Comparison of ENCODE assay signal across 1 cellular context in genomic region chr10:24466616-24466949, GRCh38.
TF ChIP-seq lines count a peak whose summit lies in the region.

No MANE protein-coding gene starts in this region.

TF ChIP-seq in K562, 482 proteins besides CTCF, POLR2A, EP300 and RAD21 (continued from another document):
- no peak for TF ChIP-seq TAF15 (IDR thresholded peaks at IDR 0.05; ENCODE audit: low read depth, low read length)
- no peak for TF ChIP-seq ZNF133 (CRISPR knock-in tag; IDR thresholded peaks at IDR 0.05)
- no peak for TF ChIP-seq ZBTB12 (CRISPR knock-in tag; IDR thresholded peaks at IDR 0.05)
- TF ChIP-seq SNIP1 (IDR thresholded peaks at IDR 0.05; ENCODE audit: low read depth): no peak
- no peak for TF ChIP-seq KLF1 (tag; IDR thresholded peaks at IDR 0.05)
- TF ChIP-seq HCFC1 (IDR thresholded peaks at IDR 0.05; ENCODE audit: low read depth, low read length): no peak
- TF ChIP-seq ZNF384 (IDR thresholded peaks at IDR 0.05; ENCODE audit: low read depth, low read length): no peak
- TF ChIP-seq CSDE1 (IDR thresholded peaks at IDR 0.05): no peak
- no peak for TF ChIP-seq HDAC6 (IDR thresholded peaks at IDR 0.05; ENCODE audit: low read depth, low read length)
- no peak for TF ChIP-seq WHSC1 (IDR thresholded peaks at IDR 0.05; ENCODE audit: low read length)
- no peak for TF ChIP-seq SNAPC5 (CRISPR knock-in tag; IDR thresholded peaks at IDR 0.05)
- no peak for TF ChIP-seq NR2C1 (IDR thresholded peaks at IDR 0.05)
- TF ChIP-seq NR2C1 (tag; IDR thresholded peaks at IDR 0.05): no peak
- TF ChIP-seq ZBTB17 (CRISPR knock-in tag; IDR thresholded peaks at IDR 0.05): no peak
